7 cellular contexts compared by ENCODE assay signal in the genomic region with DNA sequence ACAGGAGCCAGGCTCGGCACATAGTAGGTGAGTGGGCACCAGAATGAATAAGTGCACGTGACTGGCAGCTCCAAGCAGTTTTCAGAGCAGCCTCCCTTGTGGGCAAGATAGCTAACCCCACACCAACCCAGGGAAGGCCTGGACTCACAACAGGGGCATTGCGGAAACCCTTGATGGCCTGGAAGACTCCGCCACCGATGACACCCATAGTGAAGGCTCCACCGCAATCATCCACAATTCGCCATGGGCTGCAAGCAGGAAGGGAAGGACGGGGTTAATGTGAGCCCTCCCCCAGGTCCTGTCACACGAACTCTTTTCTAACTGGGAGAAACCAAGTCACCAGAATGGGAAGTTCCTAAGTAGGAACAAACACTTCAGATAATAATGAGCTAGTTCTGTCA. TPM values are rescaled to one million over a fixed set of nuclear protein-coding genes. Genes with fewer than 3 reads are reported as not detected.
A peak's percentile ranks its signal among the peaks of the same experiment; 100 is the strongest.
DNase-seq lines count a peak whose midpoint lies in the region; ATAC-seq and TF ChIP-seq lines count a peak whose summit lies in the region.

No MANE protein-coding gene starts in this region.

- H3K4me3 Mint-ChIP-seq in neural crest cell, result peak overlapping the region; percentile 89

- ATAC-seq in GM18858 (IDR thresholded peaks at IDR 0.05; ENCODE audit: unreplicated experiment), result no peak

- peaks cover 28% of the 10 kb centered on the region for H3K4me1 Mint-ChIP-seq in neural crest cell

- H3K27me3 ChIP-seq in NT2/D1 (ENCODE audit: insufficient read depth, insufficient read length) (no peaks in the 10 kb centered on the region), duodenal mucosa (ENCODE audit: control insufficient read depth in 1 of 2, insufficient read depth in 2 of 2, low read length in 2 of 2) (no peaks in the 10 kb centered on the region)

- TF ChIP-seq CTCF in GM12865 (IDR thresholded peaks at IDR 0.05; ENCODE audit: insufficient read depth, low read depth, low read length, missing control alignments) (no peak), neural crest cell (conservative IDR thresholded peaks at IDR 0.05) (no peak)

- H3K9me3 ChIP-seq in NT2/D1 (ENCODE audit: insufficient read depth, low read length) (no peaks in the 10 kb centered on the region), duodenal mucosa (ENCODE audit: control insufficient read depth in 1 of 2, low read length in 2 of 2) (no peaks in the 10 kb centered on the region)

- DNase-seq in GM12865 (ENCODE audit: low read depth) (no peak), NT2/D1 (ENCODE audit: low read depth, low spot score) (no peak), neural crest cell (ENCODE audit: low read depth, low spot score) (no peak), COLO829 (ENCODE audit: low spot score) (no peak)
- DNase-seq in stimulated activated naive CD4-positive, alpha-beta T cell (lab: John Stamatoyannopoulos, UW), result no peak

- H3K27me3 Mint-ChIP-seq in neural crest cell (ENCODE audit: low read depth), result no peaks in the 10 kb centered on the region

- H3K9me3 Mint-ChIP-seq in neural crest cell, result no peaks in the 10 kb centered on the region

- H3K27ac Mint-ChIP-seq in neural crest cell (ENCODE audit: unreplicated experiment), result peak overlapping the region; percentile 97

- H3K36me3 Mint-ChIP-seq in neural crest cell (ENCODE audit: low read depth), result peaks cover 6% of the 10 kb centered on the region

- H3K27ac ChIP-seq in duodenal mucosa (ENCODE audit: low read depth, low read length), result peak overlapping the region; percentile 42

- H3K4me3 ChIP-seq in GM12865 (ENCODE audit: low read depth, low read length) (peak overlapping the region; percentile 73), NT2/D1 (ENCODE audit: insufficient read length, low read depth) (peak overlapping the region; percentile 89), duodenal mucosa (ENCODE audit: low read depth in 1 of 2, low read length in 2 of 2) (peak overlapping the region; percentile 82 to 95)

- peaks cover 4% of the 10 kb centered on the region for H3K4me1 ChIP-seq in NT2/D1 (ENCODE audit: insufficient read depth, insufficient read length)
- H3K4me1 ChIP-seq in duodenal mucosa (ENCODE audit: control insufficient read depth in 1 of 2, insufficient read depth in 2 of 2, low read length in 2 of 2), result peaks cover 6 to 24% of the 10 kb centered on the region in 2 donors

- peaks cover 55% of the 10 kb centered on the region for H3K36me3 ChIP-seq in NT2/D1 (ENCODE audit: insufficient read depth, insufficient read length, low read length)
- H3K36me3 ChIP-seq in duodenal mucosa (ENCODE audit: control insufficient read depth in 1 of 2, insufficient read depth in 2 of 2, low read length in 2 of 2), result peaks cover 12 to 19% of the 10 kb centered on the region in 2 donors

- H3K9ac ChIP-seq in NT2/D1 (ENCODE audit: insufficient read length, low read depth) (peak overlapping the region; percentile 95), duodenal mucosa (ENCODE audit: low read depth in 1 of 2, low read length in 2 of 2) (peak overlapping the region; percentile 91 to 92)

RNA-seq across cellular contexts. Expression of a gene that starts 1.0 kb away (rescaled TPM):
- 86.0 and 95.7 TPM in 2 replicates for total RNA-seq in neural crest cell

RNA-seq across cellular contexts. Expression of a gene that starts 1.1 kb away (rescaled TPM):
- 98.4 and 101 TPM in 2 replicates for total RNA-seq in neural crest cell

RNA-seq across cellular contexts. Expression of a gene that starts 14.8 kb away (rescaled TPM):
- 20.0 and 22.6 TPM in 2 replicates for total RNA-seq in neural crest cell

RNA-seq across cellular contexts. Expression of a gene that starts 22.2 kb away (rescaled TPM):
- 12.5 and 13.4 TPM in 2 replicates for total RNA-seq in neural crest cell
